In the genomic region with DNA sequence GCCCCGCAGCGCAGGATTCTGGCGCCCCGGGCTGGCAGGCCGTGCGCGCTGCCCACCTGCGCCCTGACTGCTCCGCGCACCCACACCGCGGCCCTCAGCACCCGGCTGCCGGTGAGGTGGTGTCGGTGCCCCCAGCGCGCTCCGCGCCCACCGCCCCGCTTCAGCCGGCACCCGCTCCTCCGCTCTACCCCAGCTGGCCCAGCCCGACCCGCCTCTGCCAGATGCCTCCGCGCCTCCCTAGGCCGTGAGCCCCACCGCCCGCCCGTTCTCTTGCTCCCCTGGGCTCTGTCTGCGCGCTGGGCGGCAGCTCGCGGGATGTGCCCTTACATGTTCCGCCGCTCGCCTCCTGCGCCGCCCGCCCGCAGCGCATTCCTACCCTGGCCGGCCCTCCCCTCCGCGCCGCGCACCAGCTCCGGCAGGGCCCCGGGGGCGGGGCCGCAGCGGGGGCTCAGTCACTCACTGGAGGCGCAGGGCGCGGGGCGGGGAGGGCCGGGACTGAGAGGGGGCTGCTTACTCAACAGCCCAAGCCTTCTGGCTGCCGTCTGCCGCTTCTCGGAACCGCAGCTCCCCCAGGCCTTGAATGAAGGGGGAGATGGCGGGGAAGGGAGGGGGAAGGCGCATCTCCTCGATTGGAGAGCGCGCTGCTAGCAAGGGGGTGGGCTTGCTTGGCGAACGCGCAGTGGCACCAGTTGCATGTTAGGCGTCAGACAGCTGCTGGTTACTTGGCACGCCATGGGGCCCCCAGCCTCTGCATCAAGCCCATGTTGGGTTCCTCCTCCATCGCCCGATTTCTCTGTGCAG, we compare ENCODE assay signal across 8 cellular contexts. TPM values are rescaled to one million over a fixed set of nuclear protein-coding genes. Genes with fewer than 3 reads are reported as not detected.
DNase-seq lines count a peak whose midpoint lies in the region; ATAC-seq and TF ChIP-seq lines count a peak whose summit lies in the region.

A gene (minus strand): TSS at position 345 of the 801 bp plus-strand sequence. CDS start 402 bp downstream, outside the sequence.

- DNase-seq in EL (peak; percentile 91), Kasumi-1 (lab: John Stamatoyannopoulos, UW) (peak; percentile 7 to 20), SK-N-DZ (ENCODE audit: low spot score) (peak; percentile 52), brain pericyte (ENCODE audit: low read depth, low spot score) (peak; percentile 71), retinal pigment epithelial cell (ENCODE audit: low read depth) (no peak), GF-D8 (lab: John Stamatoyannopoulos, UW) (no peak)

- H3K4me3 ChIP-seq in iPS-11a (ENCODE audit: low read depth, low read length) (peak within 1 kb of the TSS; percentile 82), retinal pigment epithelial cell (ENCODE audit: low read length) (peak within 1 kb of the TSS; percentile 89)

- peak; percentile 72 for ATAC-seq in GM21619 (IDR thresholded peaks at IDR 0.05; ENCODE audit: unreplicated experiment)

- TF ChIP-seq CTCF in retinal pigment epithelial cell (conservative IDR thresholded peaks at IDR 0.05; ENCODE audit: low read depth, low read length), result no peak

RNA-seq across cellular contexts. Expression of the gene that starts here (rescaled TPM):
- 1.3 and 1.5 TPM in 2 replicates for polyA plus RNA-seq in SK-N-DZ (2014; cell fraction: cytosol; rRNA removed)
- 1.5 and 2.3 TPM in 2 replicates for polyA plus RNA-seq in SK-N-DZ (2014; cell fraction: nucleus; rRNA removed)

Comparison
In these comparisons a context has a peak if more than half of its experiments do, and no peak if none do; other contexts are left out.
1. DNase-seq: peak in EL (single experiment), Kasumi-1 (2 of 2), SK-N-DZ (single experiment) and brain pericyte (single experiment); none in retinal pigment epithelial cell (single experiment) and GF-D8 (single experiment).